8 cellular contexts compared by ENCODE assay signal in the genomic region with DNA sequence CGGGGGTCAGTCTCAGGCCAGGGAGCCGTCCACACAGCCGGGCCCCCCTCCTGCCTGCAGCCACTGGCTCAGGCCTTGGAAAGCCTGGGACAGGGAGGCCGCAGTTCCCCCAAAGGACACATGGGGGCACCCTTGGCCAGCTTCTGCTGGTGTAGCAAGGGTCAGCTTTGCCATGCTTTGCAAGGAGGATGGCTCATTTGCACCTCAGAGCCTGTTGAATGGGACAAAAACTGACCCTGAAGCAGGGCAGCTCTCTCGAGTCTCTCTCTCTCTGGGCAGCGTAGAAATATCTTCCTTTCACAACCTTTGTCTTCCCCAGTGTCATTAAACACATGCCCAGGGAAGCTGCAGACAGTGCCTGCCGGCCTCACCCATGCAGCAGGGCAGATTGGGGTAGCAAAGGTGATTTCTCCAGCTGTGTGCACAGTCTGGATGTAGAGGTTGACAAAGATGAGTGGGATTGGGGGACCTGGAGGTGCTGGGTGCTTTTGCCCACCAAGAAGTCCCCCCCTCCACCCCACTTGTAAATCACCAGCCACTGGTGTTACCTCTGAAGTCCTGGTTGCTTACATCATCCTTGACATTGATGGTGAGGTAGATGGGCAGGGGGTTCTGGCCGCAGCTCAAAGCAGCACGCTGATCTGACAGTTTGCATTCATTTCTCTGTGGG. TPM values are rescaled to one million over a fixed set of nuclear protein-coding genes. Genes with fewer than 3 reads are reported as not detected.
DNase-seq lines count a peak whose midpoint lies in the region; ATAC-seq, FAIRE-seq and TF ChIP-seq lines count a peak whose summit lies in the region.

No MANE protein-coding gene starts in this region.

- H3K27me3 ChIP-seq in HepG2 (ENCODE audit: control insufficient read depth in 1 of 2, insufficient read depth in 2 of 2, low read length in 2 of 2) = peaks cover 7 to 60% of the 10 kb centered on the region in 2 experiments; a peak in 4 of 5 replicates

- in situ Hi-C loops in HepG2 (cut with HindIII; ENCODE audit: extremely low pct_ligation_motif_present, low pct_unique_long_range_greater_than_20kb) = loop anchor here (5.0 kb wide), 2 partner anchors 68 to 148 kb away; no protein-coding TSS in a partner anchor

- no peak for TF ChIP-seq POLR2A in HepG2 (IDR thresholded peaks at IDR 0.05; ENCODE audit: insufficient read depth in 1 of 2, low read depth in 2 of 2, low read length in 2 of 2)

- H2AFZ ChIP-seq in HepG2 (ENCODE audit: low read length) = no peak overlapping the region

- H3K79me2 ChIP-seq in HepG2 (ENCODE audit: insufficient read depth, low read length) = no peaks in the 10 kb centered on the region

- CTCF ChIA-PET in HepG2 (lab: Yijun Ruan, JAX; ENCODE audit: low intra/inter-chr PET ratio, low total read pairs) = interaction anchor here (1.1 to 3.4 kb wide), 4 partner anchors 68 to 148 kb away, joined by 4 to 39 read pairs (median 12); no protein-coding TSS in a partner anchor

- H3K9ac ChIP-seq in HepG2 (ENCODE audit: insufficient read depth, low read depth, low read length) = no peak overlapping the region

- intact Hi-C loops in HepG2 (cut with micrococcal nuclease; ENCODE audit: unreplicated experiment) = loop anchor here (1.0 to 2.0 kb wide), 3 partner anchors 70 to 95 kb away; no protein-coding TSS in a partner anchor

- peak overlapping the region; percentile 54 for H3K4me2 ChIP-seq in HepG2 (ENCODE audit: low read depth, low read length)

- peaks cover 11% of the 10 kb centered on the region for H3K4me1 ChIP-seq in HepG2 (ENCODE audit: insufficient read depth, low read length)

- WGBS in HepG2 (ENCODE audit: low lambda C conversion rate) = 0% methylated on average over 4 of the region's 9 CpGs

- H4K20me1 ChIP-seq in HepG2 (ENCODE audit: insufficient read depth, low read length) = no peaks in the 10 kb centered on the region

- DNase-seq in AML-193 (lab: John Stamatoyannopoulos, UW) (peak; percentile 43 to 51), GM19240 (ENCODE audit: insufficient read length, low spot score) (peak; percentile 84), NCI-H2171 treated with DMSO at 0.1 percent for 48 hours (lab: John Stamatoyannopoulos, UW) (peak; percentile 45), choroid plexus epithelial cell (ENCODE audit: low read depth) (peak; percentile 84), HepG2 (ENCODE audit: low spot score) (peak; percentile 56)
- peak; percentile 93 for DNase-seq in activated CD4-positive, alpha-beta T cell treated with anti-CD3 and anti-CD28 coated beads for 48 hours
- DNase-seq in stimulated activated CD4-positive, alpha-beta T cell treated with anti-CD3 and anti-CD28 coated beads, Interleukin-4, amount 100 ng/mL, for 48 hours (ENCODE audit: low read depth in 2 of 2) = peak; percentile 80 to 93

- no peaks in the 10 kb centered on the region for H3K36me3 ChIP-seq in HepG2 (replicated peaks in 1 of 2; ENCODE audit: control insufficient read depth in 1 of 2, insufficient read depth in 2 of 2, low read length in 2 of 2)

- TF ChIP-seq RAD21 in HepG2 (CRISPR knock-in tag; IDR thresholded peaks at IDR 0.05) = peak; percentile 96

- BruUV-seq in HepG2 (replicated peaks; lab: Mats Ljungman, UMichigan) = no TSS peak

- ATAC-seq in HepG2 (peak; percentile 95), GM18511 (IDR thresholded peaks at IDR 0.05; ENCODE audit: unreplicated experiment) (no peak)

- TF ChIP-seq EP300 in HepG2 (IDR thresholded peaks at IDR 0.05; ENCODE audit: low read depth in 2 of 2, low read length in 2 of 2) (no peak), HepG2 (CRISPR knock-in tag; IDR thresholded peaks at IDR 0.05; ENCODE audit: borderline replicate concordance) (no peak)

- H3K27ac ChIP-seq in HepG2 (ENCODE audit: extremely low read length, insufficient read depth, low read length) = no peak overlapping the region

- H3K4me3 ChIP-seq in choroid plexus epithelial cell (ENCODE audit: low read depth, low read length) (no peak overlapping the region), HepG2 (replicated peaks in 1 of 3; ENCODE audit: insufficient read depth in 1 of 3, low read depth in 2 of 3, low read length in 3 of 3) (peak overlapping the region in 1 of 3 experiments; percentile 38; a peak in 2 of 6 replicates)

- TF ChIP-seq CTCF in choroid plexus epithelial cell (conservative IDR thresholded peaks at IDR 0.05; ENCODE audit: low read depth, low read length) = peak; percentile 98
- TF ChIP-seq CTCF in HepG2 (CRISPR knock-in tag; IDR thresholded peaks at IDR 0.05) = peak; percentile 99

- POLR2A ChIA-PET in HepG2 (lab: Yijun Ruan, JAX) = interaction anchor here (0.6 to 1.1 kb wide), 2 partner anchors 17 to 95 kb away, joined by 3 to 4 read pairs; partner anchors contain the start of gene EHD4

- peak; percentile 44 for FAIRE-seq in HepG2 (lab: Jason Lieb, UNC)

- no peaks in the 10 kb centered on the region for H3K9me3 ChIP-seq in HepG2 (ENCODE audit: low read length)

TF ChIP-seq in HepG2, 621 proteins besides CTCF, POLR2A, EP300 and RAD21 (continues in another document):
- TF ChIP-seq STAG1 (CRISPR knock-in tag; IDR thresholded peaks at IDR 0.05) (peak; percentile 97), ZNF557 (CRISPR knock-in tag; IDR thresholded peaks at IDR 0.05) (0 out of 2 replicates have a peak, but pooled peaks have one; percentile 35), ASH2L (IDR thresholded peaks at IDR 0.05; ENCODE audit: insufficient read length, low read depth, low read length) (no peak), ZKSCAN1 (IDR thresholded peaks at IDR 0.05; ENCODE audit: low read length) (no peak), ZNF432 (CRISPR knock-in tag; IDR thresholded peaks at IDR 0.05; ENCODE audit: borderline replicate concordance) (no peak), ARHGAP35 (CRISPR knock-in tag; IDR thresholded peaks at IDR 0.05; ENCODE audit: borderline replicate concordance) (no peak), CHCHD3 (CRISPR knock-in tag; IDR thresholded peaks at IDR 0.05) (no peak), ZNF614 (CRISPR knock-in tag; IDR thresholded peaks at IDR 0.05; ENCODE audit: borderline replicate concordance) (peak; percentile 36; the same call in 1 of the 2 replicates), ZNF841 (CRISPR knock-in tag; IDR thresholded peaks at IDR 0.05; ENCODE audit: borderline replicate concordance) (no peak)
- TF ChIP-seq, protein P1, sequence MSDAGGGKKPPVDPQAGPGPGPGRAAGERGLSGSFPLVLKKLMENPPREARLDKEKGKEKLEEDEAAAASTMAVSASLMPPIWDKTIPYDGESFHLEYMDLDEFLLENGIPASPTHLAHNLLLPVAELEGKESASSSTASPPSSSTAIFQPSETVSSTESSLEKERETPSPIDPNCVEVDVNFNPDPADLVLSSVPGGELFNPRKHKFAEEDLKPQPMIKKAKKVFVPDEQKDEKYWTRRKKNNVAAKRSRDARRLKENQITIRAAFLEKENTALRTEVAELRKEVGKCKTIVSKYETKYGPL (CRISPR knock-in tag; IDR thresholded peaks at IDR 0.05) = no peak

RNA-seq across cellular contexts. Expression of gene EHD4, which starts 17.4 kb away (rescaled TPM):
- 4.8 and 4.9 TPM in 2 replicates for total RNA-seq in HepG2 (2016; rRNA removed; fragmentation: Illumina TruSeq; extraction: Trizol)
- total RNA-seq in HepG2 (2016; cell fraction: cytosol; rRNA removed; fragmentation: Illumina TruSeq; extraction: Trizol; ENCODE audit: low read depth) = 0.97 and 1.0 TPM in 2 replicates
- 4.7 and 4.8 TPM in 2 replicates for total RNA-seq in HepG2 (2016; cell fraction: insoluble cytoplasmic fraction; rRNA removed; fragmentation: Illumina TruSeq; extraction: Trizol)
- total RNA-seq in HepG2 (2016; cell fraction: membrane; rRNA removed; fragmentation: Illumina TruSeq; extraction: Trizol) = 3.1 and 3.3 TPM in 2 replicates
- 2.8 and 3.3 TPM in 2 replicates for total RNA-seq in HepG2 (2016; cell fraction: nucleus; rRNA removed; fragmentation: Illumina TruSeq; extraction: Trizol)
- polyA plus RNA-seq in HepG2 (2011; rRNA removed) = 3.1 and 4.2 TPM in 2 replicates
- 3.3 and 3.5 TPM in 2 replicates for polyA plus RNA-seq in HepG2 (2011; cell fraction: cytosol; rRNA removed)
- 2.8 and 2.9 TPM in 2 replicates for polyA plus RNA-seq in HepG2 (2011; cell fraction: nucleus; rRNA removed)
- 1.7 and 3.1 TPM in 2 replicates for polyA plus RNA-seq in HepG2 (2012)
- 0.84 and 1.1 TPM in 2 replicates for polyA plus RNA-seq in HepG2 (2016; cell fraction: cytosol; fragmentation: Illumina TruSeq; extraction: Trizol; ENCODE audit: low read depth)
- polyA plus RNA-seq in HepG2 (2016; cell fraction: insoluble cytoplasmic fraction; fragmentation: Illumina TruSeq; extraction: Trizol; ENCODE audit: low read depth) = 4.5 and 4.7 TPM in 2 replicates
- polyA plus RNA-seq in HepG2 (2016; cell fraction: membrane; fragmentation: Illumina TruSeq; extraction: Trizol; ENCODE audit: low read depth) = 2.2 and 2.4 TPM in 2 replicates
- 2.2 and 2.6 TPM in 2 replicates for polyA plus RNA-seq in HepG2 (2016; cell fraction: nucleus; fragmentation: Illumina TruSeq; extraction: Trizol; ENCODE audit: insufficient read depth, low read depth)
- 10.8 and 22.1 TPM in 2 replicates for polyA minus RNA-seq in HepG2 (2011; rRNA and poly(A)+ RNA removed; ENCODE audit: low replicate concordance)
- 3.8 and 4.5 TPM in 2 replicates for polyA minus RNA-seq in HepG2 (2011; cell fraction: cytosol; rRNA and poly(A)+ RNA removed)
- polyA minus RNA-seq in HepG2 (2011; cell fraction: nucleus; rRNA and poly(A)+ RNA removed) = 5.9 and 6.2 TPM in 2 replicates

RNA-seq across cellular contexts. Expression of gene PLA2G4E, which starts 31.1 kb away (rescaled TPM):
- total RNA-seq in HepG2 (2016; rRNA removed; fragmentation: Illumina TruSeq; extraction: Trizol) = not detected in 2 replicates
- not detected in 2 replicates for total RNA-seq in HepG2 (2016; cell fraction: cytosol; rRNA removed; fragmentation: Illumina TruSeq; extraction: Trizol; ENCODE audit: low read depth)
- not detected in 2 replicates for total RNA-seq in HepG2 (2016; cell fraction: insoluble cytoplasmic fraction; rRNA removed; fragmentation: Illumina TruSeq; extraction: Trizol)
- total RNA-seq in HepG2 (2016; cell fraction: membrane; rRNA removed; fragmentation: Illumina TruSeq; extraction: Trizol) = not detected in 2 replicates
- not detected in 2 replicates for total RNA-seq in HepG2 (2016; cell fraction: nucleus; rRNA removed; fragmentation: Illumina TruSeq; extraction: Trizol)
- polyA plus RNA-seq in HepG2 (2011; rRNA removed) = 0.01 TPM in 1 of 2 replicates, not detected in the other
- polyA plus RNA-seq in HepG2 (2011; cell fraction: cytosol; rRNA removed) = not detected in 2 replicates
- not detected in 2 replicates for polyA plus RNA-seq in HepG2 (2011; cell fraction: nucleus; rRNA removed)
- polyA plus RNA-seq in HepG2 (2012) = not detected in 2 replicates
- not detected in 2 replicates for polyA plus RNA-seq in HepG2 (2016; cell fraction: cytosol; fragmentation: Illumina TruSeq; extraction: Trizol; ENCODE audit: low read depth)
- not detected in 2 replicates for polyA plus RNA-seq in HepG2 (2016; cell fraction: insoluble cytoplasmic fraction; fragmentation: Illumina TruSeq; extraction: Trizol; ENCODE audit: low read depth)
- not detected in 2 replicates for polyA plus RNA-seq in HepG2 (2016; cell fraction: membrane; fragmentation: Illumina TruSeq; extraction: Trizol; ENCODE audit: low read depth)
- not detected in 2 replicates for polyA plus RNA-seq in HepG2 (2016; cell fraction: nucleus; fragmentation: Illumina TruSeq; extraction: Trizol; ENCODE audit: insufficient read depth, low read depth)
- polyA minus RNA-seq in HepG2 (2011; rRNA and poly(A)+ RNA removed; ENCODE audit: low replicate concordance) = not detected in 2 replicates
- polyA minus RNA-seq in HepG2 (2011; cell fraction: cytosol; rRNA and poly(A)+ RNA removed) = not detected in 2 replicates
- polyA minus RNA-seq in HepG2 (2011; cell fraction: nucleus; rRNA and poly(A)+ RNA removed) = not detected in 2 replicates
